Comparison of ENCODE assay signal across 1 cellular context in genomic region chr5:6606884-6607558, GRCh38.
TF ChIP-seq lines count a peak whose summit lies in the region.

No MANE protein-coding gene starts in this region.

TF ChIP-seq in K562, 482 proteins besides CTCF, POLR2A, EP300 and RAD21:
- no peak for TF ChIP-seq SRSF7 (optimal IDR thresholded peaks at IDR 0.05; ENCODE audit: low read depth, low read length)
- TF ChIP-seq SOX6 (IDR thresholded peaks at IDR 0.05), result no peak
- no peak for TF ChIP-seq ZBED1 (IDR thresholded peaks at IDR 0.05)
- TF ChIP-seq E2F8 (IDR thresholded peaks at IDR 0.05; ENCODE audit: low read depth, partially characterized antibody), result no peak
- no peak for TF ChIP-seq KDM1A (IDR thresholded peaks at IDR 0.05)
- no peak for TF ChIP-seq TAF15 (IDR thresholded peaks at IDR 0.05; ENCODE audit: low read depth, low read length)
